In genomic region chr16:11171757-11172299, GRCh38 we compare ENCODE assay signal across 1 cellular context.
TF ChIP-seq lines count a peak whose summit lies in the region.

No MANE protein-coding gene starts in this region.

TF ChIP-seq in HCT116, 20 proteins besides CTCF, POLR2A, EP300 and RAD21 (continued from another document):
- no peak for TF ChIP-seq REST (IDR thresholded peaks at IDR 0.05; ENCODE audit: low read depth)
- no peak for TF ChIP-seq ATF3 (IDR thresholded peaks at IDR 0.05)
- TF ChIP-seq JUND (IDR thresholded peaks at IDR 0.05), result no peak
- TF ChIP-seq YY1 (IDR thresholded peaks at IDR 0.05; ENCODE audit: extremely low read depth, insufficient replicate concordance, low read depth, low read length), result no peak
- TF ChIP-seq ZNF274 (IDR thresholded peaks at IDR 0.05; ENCODE audit: low read depth, low read length), result no peak
- TF ChIP-seq TCF7L2 (IDR thresholded peaks at IDR 0.05; ENCODE audit: borderline replicate concordance, extremely low read depth, insufficient read depth, insufficient read length), result no peak
- no peak for TF ChIP-seq SP1 (IDR thresholded peaks at IDR 0.05; ENCODE audit: low read depth)
- no peak for TF ChIP-seq ELF1 (IDR thresholded peaks at IDR 0.05; ENCODE audit: borderline replicate concordance, low read depth)
- no peak for TF ChIP-seq SRF (IDR thresholded peaks at IDR 0.05; ENCODE audit: low read depth)
